Comparison of ENCODE assay signal across 18 cellular contexts in the genomic region with DNA sequence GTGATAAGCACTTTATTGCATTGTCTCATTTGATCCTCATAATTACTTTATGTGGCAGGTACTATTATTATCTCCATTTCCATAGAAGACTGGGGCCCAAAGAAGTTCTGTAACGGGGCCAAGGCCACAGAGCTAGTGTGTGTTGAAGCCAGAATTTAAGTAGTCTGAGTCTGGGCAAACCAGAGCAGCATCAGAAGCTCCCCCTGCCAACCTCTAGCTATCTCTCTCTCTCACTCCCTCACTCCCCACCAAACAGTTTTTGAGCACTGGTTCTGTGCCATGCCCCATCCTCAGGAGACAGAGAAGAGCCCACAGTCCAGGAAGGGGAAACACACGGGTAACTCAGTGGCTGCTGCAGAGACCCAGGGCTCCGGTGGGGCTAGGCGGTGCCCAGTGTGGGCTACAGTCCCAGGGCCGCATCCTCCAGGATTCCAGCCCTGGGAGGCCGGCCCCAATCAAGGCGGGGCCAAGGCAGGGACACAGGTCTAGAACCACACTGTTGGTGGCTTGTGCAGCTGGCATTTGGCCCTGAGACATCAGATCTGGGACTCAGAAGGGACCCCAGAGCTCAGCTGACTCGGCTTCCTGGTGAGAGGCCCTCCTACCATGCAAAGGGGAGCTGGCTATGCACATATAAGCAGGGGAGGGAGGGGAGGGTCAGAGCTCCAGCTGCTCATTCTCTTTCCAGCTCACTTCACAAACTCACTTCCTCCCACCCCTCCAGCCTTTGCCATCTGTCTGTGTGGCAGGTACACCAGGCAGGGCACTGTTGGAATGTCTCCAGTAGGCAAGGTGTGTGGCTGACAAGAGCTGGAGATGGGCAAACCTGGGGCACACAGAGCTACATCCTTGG. TPM values are rescaled to one million over a fixed set of nuclear protein-coding genes. Genes with fewer than 3 reads are reported as not detected.
DNase-seq lines count a peak whose midpoint lies in the region; ATAC-seq, FAIRE-seq and TF ChIP-seq lines count a peak whose summit lies in the region.
"Had no signal": no experiment of that assay in that cellular context is flagged by ENCODE, and none has a peak within 500 bp of the region (broad histone marks: within the 10 kb centered on the region; RNA-seq: fewer than 3 reads in every experiment).

No MANE protein-coding gene starts in this region.

- no peaks in the 10 kb centered on the region for H3K36me3 Mint-ChIP-seq in progenitor cell of endocrine pancreas (ENCODE audit: insufficient read depth)
- H3K36me3 Mint-ChIP-seq: CD8-positive, alpha-beta memory T cell; naive thymus-derived CD4-positive, alpha-beta T cell had no signal

- H3K4me2 ChIP-seq in BLaER1 treated with 17β-estradiol and CSF1 and Interleukin-3, amounts not matched to agents 10 nM and 100 nM = peak overlapping the region; percentile 53 to 95 (median 90)
- H3K4me2 ChIP-seq in DND-41 (ENCODE audit: insufficient read depth, low read length) = no peak overlapping the region
- no peak overlapping the region for H3K4me2 ChIP-seq in H1 (ENCODE audit: insufficient read depth in 1 of 2, low read depth in 2 of 2, low read length in 2 of 2)

- H4K5ac ChIP-seq in H1 (ENCODE audit: insufficient read length, low read depth, low read length) = no peak overlapping the region

- no peak overlapping the region for H3K23ac ChIP-seq in H1 (ENCODE audit: insufficient read length)

- WGBS in H1 (ENCODE audit: extremely low coverage in 1 of 2, insufficient coverage in 1 of 2, insufficient read length in 1 of 2, insufficient replicate concordance in 2 of 2, low coverage in 1 of 2, low lambda C conversion rate in 2 of 2, missing lambda C conversion rate in 1 of 2), 2 experiments = 82% methylated on average over 8 of the region's 8 CpGs; no CpG with 5 or more reads in 1 of the 2 experiments
- WGBS in tibial nerve, 2 donors = 34 to 41% methylated on average over 5 to 7 of the region's 8 CpGs

- H4K20me1 ChIP-seq in BLaER1 treated with 17β-estradiol and CSF1 and Interleukin-3, amounts not matched to agents 10 nM and 100 nM = no peaks in the 10 kb centered on the region; a peak in 1 of 22 replicates
- no peaks in the 10 kb centered on the region for H4K20me1 ChIP-seq in DND-41 (ENCODE audit: insufficient read depth, low read length)
- H4K20me1 ChIP-seq in H1 (replicated peaks in 1 of 2; ENCODE audit: control insufficient read depth in 1 of 2, insufficient read depth in 2 of 2, low read length in 2 of 2) = no peaks in the 10 kb centered on the region

- no peak overlapping the region for H3K18ac ChIP-seq in H1 (ENCODE audit: extremely low read depth, low read length)

- no peaks in the 10 kb centered on the region for H3K9me3 ChIP-seq in BLaER1 treated with 17β-estradiol and CSF1 and Interleukin-3, amounts not matched to agents 10 nM and 100 nM (replicated peaks in 1 of 11)
- H3K9me3 ChIP-seq in DND-41 (ENCODE audit: insufficient read depth, low read length, severe bottlenecking) (no peaks in the 10 kb centered on the region), H1 (ENCODE audit: insufficient read depth in 2 of 2, low read depth in 1 of 2, low read length in 1 of 2) (no peaks in the 10 kb centered on the region), tibial nerve (no peaks in the 10 kb centered on the region), MG63 (no peaks in the 10 kb centered on the region)
- H3K9me3 ChIP-seq: Peyer's patch had no signal

- no peak overlapping the region for H2BK120ac ChIP-seq in H1 (replicated peaks; ENCODE audit: low read depth, low read length)

- no peak overlapping the region for H3K4ac ChIP-seq in H1 (replicated peaks; ENCODE audit: insufficient read length, low read depth, low read length)

- ATAC-seq in DND-41 (ENCODE audit: insufficient read depth, low read depth) (no peak), GM19328 (IDR thresholded peaks at IDR 0.05; ENCODE audit: unreplicated experiment) (no peak)
- ATAC-seq: naive thymus-derived CD4-positive, alpha-beta T cell had no signal

- H2AFZ ChIP-seq in DND-41 (ENCODE audit: low read depth, low read length) (no peak overlapping the region), H1 (ENCODE audit: low read length) (no peak overlapping the region)

- H3K14ac ChIP-seq in H1 (ENCODE audit: insufficient read length) = no peak overlapping the region

- CTCF ChIA-PET in H1 (lab: Charles Lee; ENCODE audit: partially characterized antibody) = interaction anchor here (0.9 to 12.8 kb wide), 18 partner anchors 10 to 122 kb away, joined by 3 to 128 read pairs (median 4); no protein-coding TSS in a partner anchor

- H2BK12ac ChIP-seq in H1 (ENCODE audit: low read depth, low read length) = 0 out of 2 replicates have a peak overlapping the region, but pooled peaks have one; percentile 71

- H3K4me3 ChIP-seq in BLaER1 treated with 17β-estradiol and CSF1 and Interleukin-3, amounts not matched to agents 10 nM and 100 nM = peak overlapping the region in 5 of 10 experiments; percentile 18 to 36 (median 30); a peak in 4 of 20 replicates
- no peak overlapping the region for H3K4me3 ChIP-seq in DND-41 (ENCODE audit: low read depth in 1 of 2, low read length in 2 of 2)
- no peak overlapping the region for H3K4me3 ChIP-seq in H1 (ENCODE audit: extremely low read depth in 1 of 4, insufficient read depth in 2 of 4, low read depth in 3 of 4, low read length in 4 of 4)
- H3K4me3 ChIP-seq in tibial nerve = no peak overlapping the region
- no peak overlapping the region for H3K4me3 ChIP-seq in MG63
- H3K4me3 ChIP-seq: Peyer's patch had no signal

- DNase-seq in DND-41 (peak; percentile 9), NCI-H510A (lab: John Stamatoyannopoulos, UW) (peak; percentile 52), H1 (ENCODE audit: low read depth in 1 of 2, low spot score in 2 of 2) (no peak), tibial nerve (ENCODE audit: low spot score in 2 of 2) (no peak), progenitor cell of endocrine pancreas (ENCODE audit: low spot score, unreplicated experiment) (no peak), MG63 (no peak)
- DNase-seq: activated CD4-positive, alpha-beta T cell treated with anti-CD3 and anti-CD28 coated beads, Interleukin-2, amount 50 U/mL, for 1 hour; effector memory CD4-positive, alpha-beta T cell; glutamatergic neuron; mammary epithelial cell; naive thymus-derived CD4-positive, alpha-beta T cell; NCI-H1436 treated with DMSO at 0.1 percent for 48 hours; NCI-H446; Peyer's patch; small intestine had no signal

- no peak overlapping the region for H2AK5ac ChIP-seq in H1 (ENCODE audit: low read depth, low read length)

- peak overlapping the region in 7 of 11 experiments; percentile 48 to 75 (median 62); a peak in 15 of 22 replicates for H3K9ac ChIP-seq in BLaER1 treated with 17β-estradiol and CSF1 and Interleukin-3, amounts not matched to agents 10 nM and 100 nM
- H3K9ac ChIP-seq in DND-41 (ENCODE audit: low read depth, low read length) = no peak overlapping the region
- no peak overlapping the region for H3K9ac ChIP-seq in H1 (replicated peaks in 1 of 4; ENCODE audit: extremely low read depth in 1 of 4, low read depth in 3 of 4, low read length in 3 of 4)

- H3K27me3 ChIP-seq in BLaER1 treated with 17β-estradiol and CSF1 and Interleukin-3, amounts not matched to agents 10 nM and 100 nM = no peaks in the 10 kb centered on the region
- H3K27me3 ChIP-seq in DND-41 (ENCODE audit: insufficient read depth, low read length, poor library complexity) = peaks cover 29% of the 10 kb centered on the region
- peaks cover 0 to 2% (median 0%) of the 10 kb centered on the region in 4 experiments; a peak in 1 of 7 replicates for H3K27me3 ChIP-seq in H1 (replicated peaks in 1 of 4; ENCODE audit: control insufficient read depth in 3 of 4, extremely low read depth in 1 of 4, insufficient read depth in 3 of 4, low read length in 3 of 4)
- H3K27me3 ChIP-seq in tibial nerve = peaks cover 0 to 3% of the 10 kb centered on the region in 2 donors
- H3K27me3 ChIP-seq in MG63 = no peaks in the 10 kb centered on the region
- H3K27me3 ChIP-seq: Peyer's patch had no signal

- no peak overlapping the region for H2BK20ac ChIP-seq in H1 (ENCODE audit: low read length)

- H3K4me1 Mint-ChIP-seq in progenitor cell of endocrine pancreas (ENCODE audit: low read depth) = no peaks in the 10 kb centered on the region
- H3K4me1 Mint-ChIP-seq: CD8-positive, alpha-beta memory T cell; naive thymus-derived CD4-positive, alpha-beta T cell had no signal

- TF ChIP-seq CTCF in DND-41 (IDR thresholded peaks at IDR 0.05; ENCODE audit: borderline replicate concordance, extremely low read depth, low read length, poor library complexity, severe bottlenecking) (no peak), H1 (IDR thresholded peaks at IDR 0.05; ENCODE audit: control extremely low read depth in 1 of 3, insufficient read depth in 1 of 3, low read depth in 1 of 3, low read length in 3 of 3) (no peak), tibial nerve (IDR thresholded peaks at IDR 0.05) (no peak), progenitor cell of endocrine pancreas (IDR thresholded peaks at IDR 0.05; ENCODE audit: unreplicated experiment) (no peak)

- H3K23me2 ChIP-seq in H1 (ENCODE audit: low read depth, low read length) = no peaks in the 10 kb centered on the region

- peak overlapping the region in 8 of 11 experiments; percentile 28 to 81 (median 68); a peak in 16 of 22 replicates for H3K27ac ChIP-seq in BLaER1 treated with 17β-estradiol and CSF1 and Interleukin-3, amounts not matched to agents 10 nM and 100 nM
- H3K27ac ChIP-seq in DND-41 (ENCODE audit: low read length) (no peak overlapping the region), H1 (ENCODE audit: low read depth, low read length) (no peak overlapping the region), tibial nerve (no peak overlapping the region)
- H3K27ac ChIP-seq: Peyer's patch had no signal

- H2BK15ac ChIP-seq in H1 (ENCODE audit: low read length) = 0 out of 2 replicates have a peak overlapping the region, but pooled peaks have one; percentile 19

- no peak overlapping the region for H4K91ac ChIP-seq in H1 (replicated peaks; ENCODE audit: insufficient read length, low read length)

- peaks cover 51% of the 10 kb centered on the region for H3K27me3 Mint-ChIP-seq in progenitor cell of endocrine pancreas

- no peak for FAIRE-seq in H1 (lab: Jason Lieb, UNC)
- FAIRE-seq: small intestine had no signal

- no peak for TF ChIP-seq RAD21 in H1 (IDR thresholded peaks at IDR 0.05 in 1 of 2, conservative IDR thresholded peaks at IDR 0.05 in 1 of 2; ENCODE audit: low read depth in 2 of 2, low read length in 2 of 2)

- H3K4me1 ChIP-seq in BLaER1 treated with 17β-estradiol and CSF1 and Interleukin-3, amounts not matched to agents 10 nM and 100 nM = peaks cover 19 to 86% (median 68%) of the 10 kb centered on the region in 10 experiments
- H3K4me1 ChIP-seq in DND-41 (ENCODE audit: insufficient read depth, low read length) (no peaks in the 10 kb centered on the region), H1 (replicated peaks in 1 of 4; ENCODE audit: control insufficient read depth in 3 of 4, insufficient read depth in 4 of 4, low read length in 3 of 4) (peaks cover 5 to 21% (median 14%) of the 10 kb centered on the region in 4 experiments), tibial nerve (no peaks in the 10 kb centered on the region)

- POLR2A ChIA-PET in H1 (lab: Charles Lee; ENCODE audit: partially characterized antibody) = interaction anchor here (1.3 kb wide), 1 partner anchor 44 kb away, joined by 3 read pairs; no protein-coding TSS in a partner anchor

- peaks cover 2% of the 10 kb centered on the region for H3K79me1 ChIP-seq in H1 (ENCODE audit: low read depth, low read length)

- H3K36me3 ChIP-seq in BLaER1 treated with 17β-estradiol and CSF1 and Interleukin-3, amounts not matched to agents 10 nM and 100 nM = no peaks in the 10 kb centered on the region
- H3K36me3 ChIP-seq in DND-41 (ENCODE audit: insufficient read depth, low read length) (no peaks in the 10 kb centered on the region), H1 (ENCODE audit: control insufficient read depth in 2 of 4, insufficient read depth in 4 of 4, low read length in 3 of 4) (no peaks in the 10 kb centered on the region), tibial nerve (no peaks in the 10 kb centered on the region), MG63 (no peaks in the 10 kb centered on the region)
- H3K36me3 ChIP-seq: Peyer's patch had no signal

- H3K9me3 Mint-ChIP-seq in progenitor cell of endocrine pancreas (ENCODE audit: low read depth) = no peaks in the 10 kb centered on the region
- H3K9me3 Mint-ChIP-seq: CD8-positive, alpha-beta memory T cell; naive thymus-derived CD4-positive, alpha-beta T cell had no signal

- TF ChIP-seq EP300 in H1 (IDR thresholded peaks at IDR 0.05; ENCODE audit: borderline replicate concordance in 1 of 2, low read depth in 2 of 2, low read length in 2 of 2) = no peak
- TF ChIP-seq EP300 in tibial nerve (IDR thresholded peaks at IDR 0.05) = no peak

- no peak overlapping the region for H2BK5ac ChIP-seq in H1 (ENCODE audit: low read depth, low read length)

- H4K8ac ChIP-seq in H1 (ENCODE audit: extremely low read depth, insufficient read depth, low read length) = no peak overlapping the region

- H3K4me3 Mint-ChIP-seq in progenitor cell of endocrine pancreas (ENCODE audit: low read depth) = no peak overlapping the region
- H3K4me3 Mint-ChIP-seq: CD8-positive, alpha-beta memory T cell; naive thymus-derived CD4-positive, alpha-beta T cell had no signal

- no peak for TF ChIP-seq POLR2A in H1 (IDR thresholded peaks at IDR 0.05; ENCODE audit: control extremely low read depth in 1 of 2, low read depth in 2 of 2, low read length in 2 of 2)
- TF ChIP-seq POLR2A in tibial nerve (IDR thresholded peaks at IDR 0.05) = no peak

- H3K79me2 ChIP-seq in DND-41 (ENCODE audit: insufficient read depth, low read length) (no peaks in the 10 kb centered on the region), H1 (ENCODE audit: control insufficient read depth in 1 of 2, insufficient read depth in 2 of 2, low read length in 2 of 2) (no peaks in the 10 kb centered on the region)

- no peak overlapping the region for H3K56ac ChIP-seq in H1 (replicated peaks; ENCODE audit: insufficient read length, low read depth, low read length)

- H3K27ac Mint-ChIP-seq in progenitor cell of endocrine pancreas = no peak overlapping the region
- H3K27ac Mint-ChIP-seq: CD8-positive, alpha-beta memory T cell; naive thymus-derived CD4-positive, alpha-beta T cell had no signal

RNA-seq across cellular contexts. Expression of a gene that starts 34.4 kb away (rescaled TPM):
- total RNA-seq in H1 (2021; fragmentation: NEBNext Ultra II Directional; extraction: Animal tissue kit (Norgen Biotek cat#: 25700)) = 4.5 and 5.2 TPM in 2 replicates
- polyA plus RNA-seq in H1 (2011; rRNA removed) = 2.6 and 3.7 TPM in 2 replicates
- 6.7 TPM for polyA plus RNA-seq in H1 (2011; cell fraction: cytosol; rRNA removed)
- 13.5 TPM for polyA plus RNA-seq in H1 (2011; cell fraction: nucleus; rRNA removed)
- 3.5 to 4.3 TPM (median 3.7 TPM) in 4 replicates for polyA plus RNA-seq in H1 (2012, experiment 1 of 2)
- 1.0 TPM for polyA plus RNA-seq in H1 (2012, experiment 2 of 2)
- polyA plus RNA-seq in H1 (2013, experiment 1 of 2) = 7.6 TPM
- polyA plus RNA-seq in H1 (2013, experiment 2 of 2) = 6.3 TPM
- 1.7 and 4.2 TPM in 2 replicates for polyA minus RNA-seq in H1 (2011; rRNA and poly(A)+ RNA removed)
- 0.95 TPM for polyA minus RNA-seq in H1 (2011; cell fraction: cytosol; rRNA and poly(A)+ RNA removed)
- 11.5 TPM for polyA minus RNA-seq in H1 (2011; cell fraction: nucleus; rRNA and poly(A)+ RNA removed)
- total RNA-seq in tibial nerve (1 to 10 TPM in 2 of 4 donors, under 1 TPM in 2; 0.30 to 2.0 (median 0.86) TPM), progenitor cell of endocrine pancreas (0.43 and 0.47 TPM in 2 replicates)
- total RNA-seq in MG63 (2014; rRNA removed; shearing (Covaris generic); ENCODE audit: low replicate concordance) = 8.6 and 9.1 TPM in 2 replicates
- total RNA-seq: CD8-positive, alpha-beta memory T cell had no signal
- polyA plus RNA-seq: CD8-positive, alpha-beta memory T cell; naive thymus-derived CD4-positive, alpha-beta T cell had no signal

Comparison
In these comparisons a context has a peak if more than half of its experiments do, and no peak if none do; other contexts are left out.
1. H3K27ac ChIP-seq: peak in BLaER1 treated with 17β-estradiol and CSF1 and Interleukin-3, amounts not matched to agents 10 nM and 100 nM (8 of 11); none in DND-41 (single experiment), H1 (single experiment) and tibial nerve (0 of 4).
2. H3K4me2 ChIP-seq: peak in BLaER1 treated with 17β-estradiol and CSF1 and Interleukin-3, amounts not matched to agents 10 nM and 100 nM (11 of 11); none in DND-41 (single experiment) and H1 (0 of 2).
3. H3K9ac ChIP-seq: peak in BLaER1 treated with 17β-estradiol and CSF1 and Interleukin-3, amounts not matched to agents 10 nM and 100 nM (7 of 11); none in DND-41 (single experiment) and H1 (0 of 4).
4. DNase-seq: peak in DND-41 (single experiment) and NCI-H510A (single experiment); none in H1 (0 of 2), tibial nerve (0 of 2), progenitor cell of endocrine pancreas (single experiment) and MG63 (single experiment).